Comparison of ENCODE assay signal across 8 cellular contexts in genomic region chr12:45731376-45731775, GRCh38. TPM values are rescaled to one million over a fixed set of nuclear protein-coding genes. Genes with fewer than 3 reads are reported as not detected.
DNase-seq lines count a peak whose midpoint lies in the region; ATAC-seq and TF ChIP-seq lines count a peak whose summit lies in the region.

No MANE protein-coding gene starts in this region.

- peaks cover 37% of the 10 kb centered on the region for H3K4me1 Mint-ChIP-seq in activated T-cell treated with anti-CD3 and anti-CD28 coated beads, Interleukin-2, amount 50 U/mL, for 4 hours (ENCODE audit: low read depth)

- H3K27ac ChIP-seq in adrenal gland (peak overlapping the region; percentile 10 to 99 (median 98)), thyroid gland (peak overlapping the region; percentile 97 to 100 (median 99))

- H3K36me3 Mint-ChIP-seq in activated T-cell treated with anti-CD3 and anti-CD28 coated beads, Interleukin-2, amount 50 U/mL, for 4 hours (ENCODE audit: insufficient read depth) = peaks cover 7% of the 10 kb centered on the region

- no peak for DNase-seq in activated T-cell treated with anti-CD3 and anti-CD28 coated beads, Interleukin-2, amount 50 U/mL, for 4 hours
- DNase-seq in activated T-cell treated with anti-CD3 and anti-CD28 coated beads, Interleukin-2, amount 50 U/mL, for 1 hour = no peak
- no peak for DNase-seq in adrenal gland
- peak; percentile 38 for DNase-seq in left kidney (ENCODE audit: low read depth, low spot score)
- DNase-seq in thyroid gland = no peak
- DNase-seq in NCI-H1436 treated with DMSO at 0.1 percent for 48 hours (lab: John Stamatoyannopoulos, UW) = no peak
- DNase-seq in COR-L47 (lab: John Stamatoyannopoulos, UW) = no peak
- no peak for DNase-seq in NOMO-1 (lab: John Stamatoyannopoulos, UW; ENCODE audit: unreplicated experiment in 2 of 2)

- no peaks in the 10 kb centered on the region for H3K27me3 Mint-ChIP-seq in activated T-cell treated with anti-CD3 and anti-CD28 coated beads, Interleukin-2, amount 50 U/mL, for 4 hours (ENCODE audit: low read depth)

- peak overlapping the region; percentile 89 for H3K4me3 Mint-ChIP-seq in activated T-cell treated with anti-CD3 and anti-CD28 coated beads, Interleukin-2, amount 50 U/mL, for 4 hours

- ATAC-seq in activated T-cell treated with anti-CD3 and anti-CD28 coated beads, Interleukin-2, amount 50 U/mL, for 4 hours = no peak

- H3K4me3 ChIP-seq in adrenal gland = peak overlapping the region in 2 of 4 donors; percentile 64 to 93
- peak overlapping the region in 2 of 3 donors; percentile 71 to 95 for H3K4me3 ChIP-seq in thyroid gland (replicated peaks in 1 of 3)

- H3K4me1 ChIP-seq in adrenal gland (replicated peaks in 1 of 2) = peaks cover 15 to 36% of the 10 kb centered on the region in 2 donors
- H3K4me1 ChIP-seq in thyroid gland = peaks cover 28 to 34% of the 10 kb centered on the region in 2 donors

- H3K27me3 ChIP-seq in adrenal gland (no peaks in the 10 kb centered on the region), thyroid gland (no peaks in the 10 kb centered on the region)

- intact Hi-C loops in adrenal gland (cut with DNase I) = no loop called here
- intact Hi-C loops in thyroid gland (cut with DNase I) = no loop called here

- no peak for TF ChIP-seq POLR2A in adrenal gland (IDR thresholded peaks at IDR 0.05)
- TF ChIP-seq POLR2A in thyroid gland (IDR thresholded peaks at IDR 0.05) = no peak

- WGBS in adrenal gland, 4 donors = 13 to 25% (median 20%) methylated on average over 2 of the region's 2 CpGs
- WGBS in thyroid gland, 2 donors = 16 to 19% methylated on average over 2 of the region's 2 CpGs

- H3K9me3 Mint-ChIP-seq in activated T-cell treated with anti-CD3 and anti-CD28 coated beads, Interleukin-2, amount 50 U/mL, for 4 hours = no peaks in the 10 kb centered on the region

- H3K36me3 ChIP-seq in adrenal gland (replicated peaks in 1 of 2) (no peaks in the 10 kb centered on the region), thyroid gland (no peaks in the 10 kb centered on the region)

- H3K9me3 ChIP-seq in adrenal gland (replicated peaks in 1 of 3) = peaks cover 0 to 9% (median 0%) of the 10 kb centered on the region in 3 donors
- no peaks in the 10 kb centered on the region for H3K9me3 ChIP-seq in thyroid gland

- TF ChIP-seq CTCF in adrenal gland (IDR thresholded peaks at IDR 0.05) (no peak), thyroid gland (IDR thresholded peaks at IDR 0.05) (no peak)

RNA-seq across cellular contexts. Expression of gene ARID2, which starts 1.9 kb away (rescaled TPM):
- total RNA-seq in activated T-cell treated with anti-CD3 and anti-CD28 coated beads, Interleukin-2, amount 50 U/mL, for 4 hours = 10 to 100 TPM; 19.6 to 21.2 (median 20.0) TPM
- 10 to 100 TPM; 16.5 to 27.2 (median 21.4) TPM for total RNA-seq in adrenal gland
- 10 to 100 TPM in 2 of 3 donors, 1 to 10 TPM in 1; 7.9 to 12.0 (median 10.6) TPM for polyA plus RNA-seq in adrenal gland
- total RNA-seq in thyroid gland = 10 to 100 TPM; 44.7 to 69.2 (median 50.6) TPM
